In the genomic region with DNA sequence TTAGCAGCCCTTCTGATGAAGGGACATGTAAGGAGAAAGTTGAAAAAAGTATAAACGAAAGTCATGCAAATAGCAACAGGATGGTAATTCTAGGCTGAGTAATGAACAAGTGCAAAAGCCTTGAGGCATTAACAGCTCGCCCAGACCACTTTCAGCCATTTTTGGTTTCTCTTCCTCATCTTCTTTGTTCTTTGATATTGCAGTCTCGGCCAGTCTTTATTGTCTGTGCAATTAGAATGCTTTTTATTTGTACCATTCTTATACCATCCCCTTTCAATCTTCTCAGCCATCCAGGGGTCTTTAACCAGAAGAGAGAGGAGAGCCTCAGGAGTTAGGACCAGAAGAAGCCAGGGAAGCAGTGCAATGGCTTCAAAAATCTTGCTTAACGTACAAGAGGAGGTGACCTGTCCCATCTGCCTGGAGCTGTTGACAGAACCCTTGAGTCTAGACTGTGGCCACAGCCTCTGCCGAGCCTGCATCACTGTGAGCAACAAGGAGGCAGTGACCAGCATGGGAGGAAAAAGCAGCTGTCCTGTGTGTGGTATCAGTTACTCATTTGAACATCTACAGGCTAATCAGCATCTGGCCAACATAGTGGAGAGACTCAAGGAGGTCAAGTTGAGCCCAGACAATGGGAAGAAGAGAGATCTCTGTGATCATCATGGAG, we compare ENCODE assay signal across 13 cellular contexts. TPM values are rescaled to one million over a fixed set of nuclear protein-coding genes. Genes with fewer than 3 reads are reported as not detected.
A peak's percentile ranks its signal among the peaks of the same experiment; 100 is the strongest.
DNase-seq lines count a peak whose midpoint lies in the region; ATAC-seq, FAIRE-seq and TF ChIP-seq lines count a peak whose summit lies in the region.
"Had no signal": no experiment of that assay in that cellular context is flagged by ENCODE, and none has a peak within 500 bp of the region (broad histone marks: within the 10 kb centered on the region; RNA-seq: fewer than 3 reads in every experiment).

No MANE protein-coding gene starts in this region.

- no peak overlapping the region for H3K9ac ChIP-seq in kidney (ENCODE audit: low read length in 2 of 2)

- no peak for TF ChIP-seq CTCF in kidney (IDR thresholded peaks at IDR 0.05; ENCODE audit: borderline replicate concordance, extremely low read depth, insufficient read depth)
- no peak for TF ChIP-seq CTCF in foreskin fibroblast (IDR thresholded peaks at IDR 0.05; ENCODE audit: low read depth, low read length)

- intact Hi-C loops in kidney (cut with DNase I), result no loop called here

- no peaks in the 10 kb centered on the region for H3K4me1 ChIP-seq in kidney (ENCODE audit: control insufficient read depth in 1 of 2, insufficient read depth in 1 of 2, low read depth in 1 of 2, low read length in 2 of 2)

- ATAC-seq in GM18870 (IDR thresholded peaks at IDR 0.05; ENCODE audit: unreplicated experiment) (peak; percentile 95), GM21825 (IDR thresholded peaks at IDR 0.05; ENCODE audit: unreplicated experiment) (peak; percentile 93), HG03460 (IDR thresholded peaks at IDR 0.05; ENCODE audit: unreplicated experiment) (peak; percentile 95), memory B cell (ENCODE audit: low read depth) (peak; percentile 98)

- H3K4me3 Mint-ChIP-seq in memory B cell, result peak overlapping the region; percentile 80

- no peaks in the 10 kb centered on the region for H3K9me3 ChIP-seq in kidney (ENCODE audit: control insufficient read depth in 1 of 2, low read length in 2 of 2)

- FAIRE-seq in kidney (lab: Jason Lieb, UNC), result no peak
- FAIRE-seq: bronchial epithelial cell had no signal

- peaks cover 39% of the 10 kb centered on the region for H3K4me1 Mint-ChIP-seq in memory B cell

- no peaks in the 10 kb centered on the region for H3K27me3 Mint-ChIP-seq in memory B cell

- H3K4me3 ChIP-seq in kidney (ENCODE audit: low read length in 2 of 2), result no peak overlapping the region
- no peak overlapping the region for H3K4me3 ChIP-seq in foreskin fibroblast (ENCODE audit: low read depth in 1 of 2, low read length in 2 of 2)

- H3K27ac ChIP-seq in kidney (ENCODE audit: low read depth in 2 of 2, low read length in 2 of 2), result no peak overlapping the region

- H3K9me3 Mint-ChIP-seq in memory B cell, result no peaks in the 10 kb centered on the region

- DNase-seq in memory B cell (ENCODE audit: low spot score in 2 of 2) (peak; percentile 24 to 39), kidney (no peak), cerebellar nuclear complex (lab: John Stamatoyannopoulos, UW) (no peak), foreskin fibroblast (no peak)
- no peak for DNase-seq in stimulated activated CD4-positive, alpha-beta T cell treated with anti-CD3 and anti-CD28 coated beads, Interleukin-12 subunit alpha, Interleukin-12 subunit beta, amount 100 ng/mL, for 4 hours
- DNase-seq: activated CD8-positive, alpha-beta memory T cell treated with anti-CD3 and anti-CD28 coated beads for 24 hours; DND-41; IMR-90 had no signal

- no peaks in the 10 kb centered on the region for H3K36me3 ChIP-seq in kidney (ENCODE audit: control insufficient read depth in 1 of 2, insufficient read depth in 2 of 2, low read length in 2 of 2)

- H3K27ac Mint-ChIP-seq in memory B cell, result peak overlapping the region; percentile 90

- peaks cover 41% of the 10 kb centered on the region for H3K36me3 Mint-ChIP-seq in memory B cell

RNA-seq across cellular contexts. Expression of gene TRIM34, which starts 7.3 kb away (rescaled TPM):
- 6.7 TPM for total RNA-seq in kidney
- 5.9 TPM for polyA plus RNA-seq in kidney (ENCODE audit: insufficient read depth, low read depth, low replicate concordance)
- polyA plus RNA-seq: neural cell had no signal

RNA-seq across cellular contexts. Expression of gene TRIM6, which starts 35.7 kb away (rescaled TPM):
- total RNA-seq in kidney, result 6.5 TPM
- 7.4 TPM for polyA plus RNA-seq in kidney (ENCODE audit: insufficient read depth, low read depth, low replicate concordance)
- polyA plus RNA-seq: neural cell had no signal

RNA-seq across cellular contexts. Expression of gene OR52B6, which starts 51.4 kb away (rescaled TPM):
- total RNA-seq in kidney, result not detected
- polyA plus RNA-seq in kidney (ENCODE audit: insufficient read depth, low read depth, low replicate concordance), result not detected
- total RNA-seq: bronchial epithelial cell, IMR-90 had no signal
- polyA plus RNA-seq: IMR-90, neural cell had no signal

RNA-seq across cellular contexts. Expression of gene TRIM5, which starts 52.8 kb away (rescaled TPM):
- total RNA-seq in kidney, result 27.7 TPM
- 11.2 TPM for polyA plus RNA-seq in kidney (ENCODE audit: insufficient read depth, low read depth, low replicate concordance)

RNA-seq across cellular contexts. Expression of gene TRIM22, which starts 57.5 kb away (rescaled TPM):
- 80.9 TPM for total RNA-seq in kidney
- polyA plus RNA-seq in kidney (ENCODE audit: insufficient read depth, low read depth, low replicate concordance), result 11.5 TPM

Comparison
In these comparisons a context has a peak if more than half of its experiments do, and no peak if none do; other contexts are left out.
1. DNase-seq: peak in memory B cell (2 of 2); none in kidney (single experiment), stimulated activated CD4-positive, alpha-beta T cell treated with anti-CD3 and anti-CD28 coated beads, Interleukin-12 subunit alpha, Interleukin-12 subunit beta, amount 100 ng/mL, for 4 hours (single experiment), cerebellar nuclear complex (0 of 2) and foreskin fibroblast (0 of 2).
2. Peak in every context shown above with its lines, with median percentiles within 50 percentile points of each other: ATAC-seq.